ENCODE assay signal across 8 cellular contexts in genomic region chr11:66268210-66268952, GRCh38. TPM values are rescaled to one million over a fixed set of nuclear protein-coding genes. Genes with fewer than 3 reads are reported as not detected.
DNase-seq lines count a peak whose midpoint lies in the region; ATAC-seq lines count a peak whose summit lies in the region.

RAB1B (plus strand) TSS chr11:66268639; CDS start chr11:66268680, 41 bp downstream.

- H3K27me3 Mint-ChIP-seq in immature natural killer cell (ENCODE audit: low read depth in 3 of 3) = peaks cover 14 to 26% (median 17%) of the 10 kb centered on the region in 3 donors

- peaks cover 12 to 19% (median 15%) of the 10 kb centered on the region in 3 donors for H3K36me3 Mint-ChIP-seq in immature natural killer cell

- H3K4me3 Mint-ChIP-seq in immature natural killer cell = peak within 1 kb of the TSS; percentile 92 to 96 (median 95)

- peaks cover 57 to 58% of the 10 kb centered on the region in 2 donors for H3K4me1 Mint-ChIP-seq in immature natural killer cell

- ATAC-seq in GM19023 (IDR thresholded peaks at IDR 0.05; ENCODE audit: unreplicated experiment) (peak; percentile 81), HG03280 (IDR thresholded peaks at IDR 0.05; ENCODE audit: unreplicated experiment) (peak; percentile 77)

- DNase-seq in AG08396 (ENCODE audit: low spot score) (peak; percentile 100), NCI-H345 treated with DMSO at 0.1 percent for 48 hours (lab: John Stamatoyannopoulos, UW; ENCODE audit: unreplicated experiment) (peak; percentile 97), immature natural killer cell (peak; percentile 99 to 100 (median 99)), smooth muscle cell of the brain vasculature (ENCODE audit: low read depth, low spot score) (peak; percentile 100)
- DNase-seq in activated CD4-positive, CD25-positive, alpha-beta regulatory T cell (lab: John Stamatoyannopoulos, UW) = peak; percentile 97 to 100 (median 98)
- peak; percentile 100 for DNase-seq in central memory CD4-positive, alpha-beta T cell

- H3K27ac Mint-ChIP-seq in immature natural killer cell = peak within 1 kb of the TSS; percentile 91 to 97 (median 94)

- no peaks in the 10 kb centered on the region for H3K9me3 Mint-ChIP-seq in immature natural killer cell

RNA-seq across cellular contexts. Expression of gene RAB1B, which starts in this region (rescaled TPM):
- 10 to 100 TPM; 22.9 to 33.2 (median 25.8) TPM for polyA plus RNA-seq in immature natural killer cell

Comparison
In these comparisons a context has a peak if more than half of its experiments do, and no peak if none do; other contexts are left out.
1. Peak in every context shown above with its lines: DNase-seq and ATAC-seq.